In the genomic region with DNA sequence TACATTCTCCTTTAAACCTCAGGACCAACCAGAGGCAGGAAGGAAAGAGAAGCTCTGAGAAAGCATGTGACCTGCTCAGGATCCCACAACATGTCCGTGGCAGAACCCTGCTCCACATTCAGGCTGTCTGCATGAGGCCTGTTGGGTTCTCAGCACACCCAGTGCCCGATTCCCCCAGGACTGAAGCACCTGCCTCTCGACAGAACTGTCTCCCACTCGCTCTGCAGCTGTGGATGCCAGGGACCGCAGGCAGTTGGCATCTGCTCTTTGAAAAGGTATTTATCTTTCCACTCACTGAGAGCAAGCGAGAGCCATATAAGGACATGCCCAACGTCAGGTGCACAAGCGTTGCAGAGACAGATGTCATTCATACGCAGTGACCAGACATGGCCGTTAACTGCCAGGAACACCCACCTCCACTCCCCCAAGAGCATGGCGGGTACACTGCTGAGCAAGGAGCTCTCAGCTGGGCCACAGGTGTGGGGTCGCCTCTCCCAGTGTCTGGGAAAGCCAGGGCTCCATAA, we compare ENCODE assay signal across 8 cellular contexts. TPM values are rescaled to one million over a fixed set of nuclear protein-coding genes. Genes with fewer than 3 reads are reported as not detected.
DNase-seq lines count a peak whose midpoint lies in the region; ATAC-seq, FAIRE-seq and TF ChIP-seq lines count a peak whose summit lies in the region.

No MANE protein-coding gene starts in this region.

- no peaks in the 10 kb centered on the region for H3K36me3 ChIP-seq in SJCRH30
- no peaks in the 10 kb centered on the region for H3K36me3 ChIP-seq in H1 (ENCODE audit: control insufficient read depth in 2 of 4, insufficient read depth in 4 of 4, low read length in 3 of 4)

- no peak overlapping the region for H2AFZ ChIP-seq in H1 (ENCODE audit: low read length)

- H2BK5ac ChIP-seq in H1 (ENCODE audit: low read depth, low read length): 0 out of 2 replicates have a peak overlapping the region, but pooled peaks have one; percentile 75

- no peak overlapping the region for H3K4ac ChIP-seq in H1 (replicated peaks; ENCODE audit: insufficient read length, low read depth, low read length)

- CTCF ChIA-PET in H1 (lab: Charles Lee; ENCODE audit: partially characterized antibody): interaction anchor here (0.9 to 1.3 kb wide), 2 partner anchors 13 to 18 kb away, joined by 3 to 4 read pairs; no protein-coding TSS in a partner anchor

- no peaks in the 10 kb centered on the region; the same call in 1 of the 2 replicates for H3K23me2 ChIP-seq in H1 (ENCODE audit: low read depth, low read length)

- peak; percentile 98 for DNase-seq in NCI-H146 (lab: John Stamatoyannopoulos, UW)
- DNase-seq in SJCRH30: peak; percentile 28 to 37
- no peak for DNase-seq in H1 (ENCODE audit: low read depth in 1 of 2, low spot score in 2 of 2)
- DNase-seq in stimulated activated CD8-positive, alpha-beta memory T cell treated with anti-CD3 and anti-CD28 coated beads, Interleukin-4, amount 100 ng/mL, for 48 hours: peak; percentile 44
- no peak for DNase-seq in urothelium cell line (ENCODE audit: low spot score)
- no peak for DNase-seq in cerebellar cortex (ENCODE audit: low spot score)

- H3K9me3 ChIP-seq in SJCRH30 (replicated peaks) (no peaks in the 10 kb centered on the region), H1 (ENCODE audit: insufficient read depth in 2 of 2, low read depth in 1 of 2, low read length in 1 of 2) (no peaks in the 10 kb centered on the region)

- no peak overlapping the region for H4K8ac ChIP-seq in H1 (ENCODE audit: extremely low read depth, insufficient read depth, low read length)

- H2BK120ac ChIP-seq in H1 (replicated peaks; ENCODE audit: low read depth, low read length): no peak overlapping the region

- H3K4me1 ChIP-seq in SJCRH30 (peaks cover 25% of the 10 kb centered on the region), H1 (replicated peaks in 1 of 4; ENCODE audit: control insufficient read depth in 3 of 4, insufficient read depth in 4 of 4, low read length in 3 of 4) (no peaks in the 10 kb centered on the region)

- TF ChIP-seq RAD21 in H1 (IDR thresholded peaks at IDR 0.05 in 1 of 2, conservative IDR thresholded peaks at IDR 0.05 in 1 of 2; ENCODE audit: low read depth in 2 of 2, low read length in 2 of 2): no peak

- no peaks in the 10 kb centered on the region for H4K20me1 ChIP-seq in H1 (replicated peaks in 1 of 2; ENCODE audit: control insufficient read depth in 1 of 2, insufficient read depth in 2 of 2, low read length in 2 of 2)

- peak overlapping the region; percentile 6; the same call in 1 of the 2 replicates for H3K18ac ChIP-seq in H1 (ENCODE audit: extremely low read depth, low read length)

- 0 out of 2 replicates have a peak overlapping the region, but pooled peaks have one; percentile 50 for H2BK12ac ChIP-seq in H1 (ENCODE audit: low read depth, low read length)

- WGBS in H1 (ENCODE audit: extremely low coverage in 1 of 2, insufficient coverage in 1 of 2, insufficient read length in 1 of 2, insufficient replicate concordance in 2 of 2, low coverage in 1 of 2, low lambda C conversion rate in 2 of 2, missing lambda C conversion rate in 1 of 2), 2 experiments: 93% methylated on average over 12 of the region's 12 CpGs; no CpG with 5 or more reads in 1 of the 2 experiments

- no peak overlapping the region for H4K91ac ChIP-seq in H1 (replicated peaks; ENCODE audit: insufficient read length, low read length)

- no peak for ATAC-seq in GM21360 (IDR thresholded peaks at IDR 0.05; ENCODE audit: unreplicated experiment)
- ATAC-seq in HG02840 (IDR thresholded peaks at IDR 0.05; ENCODE audit: low FRiP score, unreplicated experiment): no peak

- no peaks in the 10 kb centered on the region for H3K79me2 ChIP-seq in H1 (ENCODE audit: control insufficient read depth in 1 of 2, insufficient read depth in 2 of 2, low read length in 2 of 2)

- no peak overlapping the region for H3K9ac ChIP-seq in H1 (replicated peaks in 1 of 4; ENCODE audit: extremely low read depth in 1 of 4, low read depth in 3 of 4, low read length in 3 of 4)

- no peak for TF ChIP-seq POLR2A in H1 (IDR thresholded peaks at IDR 0.05; ENCODE audit: control extremely low read depth in 1 of 2, low read depth in 2 of 2, low read length in 2 of 2)

- no peak overlapping the region for H3K4me2 ChIP-seq in H1 (ENCODE audit: insufficient read depth in 1 of 2, low read depth in 2 of 2, low read length in 2 of 2)

- no peak for TF ChIP-seq CTCF in H1 (IDR thresholded peaks at IDR 0.05; ENCODE audit: control extremely low read depth in 1 of 3, insufficient read depth in 1 of 3, low read depth in 1 of 3, low read length in 3 of 3)

- H2AK5ac ChIP-seq in H1 (ENCODE audit: low read depth, low read length): 0 out of 2 replicates have a peak overlapping the region, but pooled peaks have one; percentile 72

- FAIRE-seq in H1 (lab: Jason Lieb, UNC): no peak
- no peak for FAIRE-seq in urothelium cell line (lab: Jason Lieb, UNC)

- no peaks in the 10 kb centered on the region for H3K27me3 ChIP-seq in SJCRH30
- H3K27me3 ChIP-seq in H1 (replicated peaks in 1 of 4; ENCODE audit: control insufficient read depth in 3 of 4, extremely low read depth in 1 of 4, insufficient read depth in 3 of 4, low read length in 3 of 4): no peaks in the 10 kb centered on the region

- no peak overlapping the region for H2BK20ac ChIP-seq in H1 (ENCODE audit: low read length)

- H4K5ac ChIP-seq in H1 (ENCODE audit: insufficient read length, low read depth, low read length): no peak overlapping the region

- H3K4me3 ChIP-seq in SJCRH30 (no peak overlapping the region), H1 (ENCODE audit: extremely low read depth in 1 of 4, insufficient read depth in 2 of 4, low read depth in 3 of 4, low read length in 4 of 4) (no peak overlapping the region)

- peak overlapping the region; percentile 8; the same call in 1 of the 2 replicates for H2BK15ac ChIP-seq in H1 (ENCODE audit: low read length)

- no peak overlapping the region for H3K14ac ChIP-seq in H1 (ENCODE audit: insufficient read length)

- TF ChIP-seq EP300 in H1 (IDR thresholded peaks at IDR 0.05; ENCODE audit: borderline replicate concordance in 1 of 2, low read depth in 2 of 2, low read length in 2 of 2): no peak

- H3K56ac ChIP-seq in H1 (replicated peaks; ENCODE audit: insufficient read length, low read depth, low read length): no peak overlapping the region

- H3K27ac ChIP-seq in SJCRH30 (no peak overlapping the region), H1 (ENCODE audit: low read depth, low read length) (no peak overlapping the region)

- no peak overlapping the region for H3K23ac ChIP-seq in H1 (ENCODE audit: insufficient read length)

- H3K79me1 ChIP-seq in H1 (ENCODE audit: low read depth, low read length): no peaks in the 10 kb centered on the region

- POLR2A ChIA-PET in H1 (lab: Charles Lee; ENCODE audit: partially characterized antibody): interaction anchor here (1.4 kb wide), 1 partner anchor 28 kb away, joined by 3 read pairs; no protein-coding TSS in a partner anchor

TF ChIP-seq in H1, 55 proteins besides CTCF, POLR2A, EP300 and RAD21:
- TF ChIP-seq KDM5A (IDR thresholded peaks at IDR 0.05; ENCODE audit: low read length): no peak
- no peak for TF ChIP-seq CEBPB (IDR thresholded peaks at IDR 0.05; ENCODE audit: low read depth, low read length)

RNA-seq across cellular contexts. Expression of a gene that starts 18.9 kb away (rescaled TPM):
- total RNA-seq in SJCRH30 (2014; rRNA removed; shearing (Covaris generic)): 1.2 and 1.3 TPM in 2 replicates
- 2.3 and 3.4 TPM in 2 replicates for total RNA-seq in H1 (2021; fragmentation: NEBNext Ultra II Directional; extraction: Animal tissue kit (Norgen Biotek cat#: 25700))
- 0.59 and 0.97 TPM in 2 replicates for polyA plus RNA-seq in H1 (2011; rRNA removed)
- polyA plus RNA-seq in H1 (2011; cell fraction: cytosol; rRNA removed): 0.90 TPM
- polyA plus RNA-seq in H1 (2011; cell fraction: nucleus; rRNA removed): 3.2 TPM
- 1.2 to 1.9 TPM (median 1.6 TPM) in 4 replicates for polyA plus RNA-seq in H1 (2012, experiment 1 of 2)
- 0.87 TPM for polyA plus RNA-seq in H1 (2012, experiment 2 of 2)
- polyA plus RNA-seq in H1 (2013, experiment 1 of 2): 1.4 TPM
- polyA plus RNA-seq in H1 (2013, experiment 2 of 2): 1.7 TPM
- polyA minus RNA-seq in H1 (2011; rRNA and poly(A)+ RNA removed): 1.0 and 1.1 TPM in 2 replicates
- 2.3 TPM for polyA minus RNA-seq in H1 (2011; cell fraction: cytosol; rRNA and poly(A)+ RNA removed)
- polyA minus RNA-seq in H1 (2011; cell fraction: nucleus; rRNA and poly(A)+ RNA removed): 1.8 TPM

Comparison
In these comparisons a context has a peak if more than half of its experiments do, and no peak if none do; other contexts are left out.
1. DNase-seq: peak in NCI-H146 (single experiment), SJCRH30 (2 of 2) and stimulated activated CD8-positive, alpha-beta memory T cell treated with anti-CD3 and anti-CD28 coated beads, Interleukin-4, amount 100 ng/mL, for 48 hours (single experiment); none in H1 (0 of 2), urothelium cell line (single experiment) and cerebellar cortex (single experiment).